2 cellular contexts compared by ENCODE assay signal in genomic region chr10:5960070-5960972, GRCh38.
A peak's percentile ranks its signal among the peaks of the same experiment; 100 is the strongest.
TF ChIP-seq lines count a peak whose summit lies in the region.

No MANE protein-coding gene starts in this region.

TF ChIP-seq in IMR-90, 13 proteins besides CTCF, POLR2A, EP300 and RAD21:
- TF ChIP-seq NFE2L2 (IDR thresholded peaks at IDR 0.05; ENCODE audit: low read depth, low read length) (no peak), BHLHE40 (IDR thresholded peaks at IDR 0.05; ENCODE audit: low read depth, low read length) (0 out of 2 replicates have a peak, but pooled peaks have one; percentile 21), CHD1 (IDR thresholded peaks at IDR 0.05; ENCODE audit: low read depth, low read length) (no peak), RFX5 (IDR thresholded peaks at IDR 0.05; ENCODE audit: low read depth, low read length) (no peak), MAZ (IDR thresholded peaks at IDR 0.05; ENCODE audit: borderline replicate concordance, low read depth, low read length) (no peak; the same call in 1 of the 2 replicates), RCOR1 (IDR thresholded peaks at IDR 0.05; ENCODE audit: insufficient replicate concordance, low read length) (no peak), MAFK (IDR thresholded peaks at IDR 0.05; ENCODE audit: low read depth, low read length) (no peak), SMC3 (IDR thresholded peaks at IDR 0.05; ENCODE audit: low read depth, low read length) (no peak), CEBPB (IDR thresholded peaks at IDR 0.05; ENCODE audit: low read depth, low read length) (no peak), FOS (IDR thresholded peaks at IDR 0.05; ENCODE audit: low read depth, low read length) (peak; percentile 39), ELK1 (IDR thresholded peaks at IDR 0.05; ENCODE audit: borderline replicate concordance, low read depth, low read length) (no peak), MXI1 (IDR thresholded peaks at IDR 0.05; ENCODE audit: borderline replicate concordance, low read depth, low read length) (no peak)
- TF ChIP-seq, protein P1, sequence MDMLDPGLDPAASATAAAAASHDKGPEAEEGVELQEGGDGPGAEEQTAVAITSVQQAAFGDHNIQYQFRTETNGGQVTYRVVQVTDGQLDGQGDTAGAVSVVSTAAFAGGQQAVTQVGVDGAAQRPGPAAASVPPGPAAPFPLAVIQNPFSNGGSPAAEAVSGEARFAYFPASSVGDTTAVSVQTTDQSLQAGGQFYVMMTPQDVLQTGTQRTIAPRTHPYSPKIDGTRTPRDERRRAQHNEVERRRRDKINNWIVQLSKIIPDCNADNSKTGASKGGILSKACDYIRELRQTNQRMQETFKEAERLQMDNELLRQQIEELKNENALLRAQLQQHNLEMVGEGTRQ (IDR thresholded peaks at IDR 0.05; ENCODE audit: low read depth, low read length), result no peak

TF ChIP-seq in H1, 55 proteins besides CTCF, POLR2A, EP300 and RAD21:
- TF ChIP-seq GABPA (IDR thresholded peaks at IDR 0.05; ENCODE audit: borderline replicate concordance, insufficient read depth, low read length) (no peak), CBX8 (IDR thresholded peaks at IDR 0.05; ENCODE audit: borderline replicate concordance, low read depth, low read length) (no peak), TCF12 (IDR thresholded peaks at IDR 0.05; ENCODE audit: low read depth, low read length) (no peak), CHD1 (IDR thresholded peaks at IDR 0.05; ENCODE audit: low read depth, low read length) (no peak), CREB1 (IDR thresholded peaks at IDR 0.05) (no peak), TEAD4 (IDR thresholded peaks at IDR 0.05; ENCODE audit: low read depth, low read length) (no peak), TAF1 (IDR thresholded peaks at IDR 0.05; ENCODE audit: low read depth, low read length) (no peak), POLR2AphosphoS5 (IDR thresholded peaks at IDR 0.05; ENCODE audit: low read depth, low read length) (no peak), KDM5A (IDR thresholded peaks at IDR 0.05; ENCODE audit: low read length) (no peak), HDAC2 (IDR thresholded peaks at IDR 0.05; ENCODE audit: borderline replicate concordance in 1 of 2, low read depth in 2 of 2, low read length in 2 of 2) (no peak), ATF2 (IDR thresholded peaks at IDR 0.05; ENCODE audit: low read length) (no peak), CHD2 (IDR thresholded peaks at IDR 0.05; ENCODE audit: low read length) (no peak), JUN (IDR thresholded peaks at IDR 0.05; ENCODE audit: low read depth, low read length) (no peak), RBBP5 (IDR thresholded peaks at IDR 0.05; ENCODE audit: borderline replicate concordance, low read depth, low read length) (no peak), EGR1 (IDR thresholded peaks at IDR 0.05; ENCODE audit: borderline replicate concordance, low read depth, low read length) (no peak), BCL11A (IDR thresholded peaks at IDR 0.05; ENCODE audit: low read depth in 2 of 2, low read length in 2 of 2) (no peak)
